Comparison of ENCODE assay signal across 1 cellular context in the genomic region with DNA sequence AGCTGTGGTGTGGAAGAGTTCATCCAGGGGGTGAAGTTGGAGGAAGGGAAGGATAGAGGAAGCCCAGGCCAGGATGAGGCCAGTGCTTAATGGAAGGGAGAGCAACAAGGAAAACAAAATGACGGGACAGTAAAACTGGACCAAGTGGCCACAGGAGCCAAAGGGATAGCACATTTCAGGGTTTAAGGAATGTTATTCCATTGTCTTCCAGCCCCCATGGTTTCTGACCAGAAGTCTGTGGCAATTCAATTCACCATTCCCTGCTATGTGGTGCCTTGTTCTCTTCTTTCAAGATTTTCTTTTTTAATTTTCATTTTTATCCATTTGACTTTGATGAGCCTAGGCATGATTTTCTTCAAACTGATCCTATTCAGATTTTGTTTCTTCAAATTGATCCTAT.
TF ChIP-seq lines count a peak whose summit lies in the region.

No MANE protein-coding gene starts in this region.

TF ChIP-seq in K562, 482 proteins besides CTCF, POLR2A, EP300 and RAD21 (continued from another document):
- TF ChIP-seq ZNF3 (CRISPR knock-in tag; IDR thresholded peaks at IDR 0.05) (no peak), HEY1 (CRISPR knock-in tag; IDR thresholded peaks at IDR 0.05; ENCODE audit: borderline replicate concordance) (no peak), PHF8 (IDR thresholded peaks at IDR 0.05; ENCODE audit: borderline replicate concordance, low read length) (no peak), GABPA (tag; conservative IDR thresholded peaks at IDR 0.05; ENCODE audit: low read depth) (peak; percentile 62), THRB (CRISPR knock-in tag; conservative IDR thresholded peaks at IDR 0.05) (no peak), HCFC1 (IDR thresholded peaks at IDR 0.05; ENCODE audit: low read depth, low read length) (no peak), CAMTA2 (CRISPR knock-in tag; conservative IDR thresholded peaks at IDR 0.05) (no peak), ETV1 (tag; conservative IDR thresholded peaks at IDR 0.05; ENCODE audit: low read depth) (peak; percentile 93), CBX5 (IDR thresholded peaks at IDR 0.05; ENCODE audit: borderline replicate concordance, low read depth) (0 out of 2 replicates have a peak, but pooled peaks have one; percentile 29), ZNF76 (CRISPR knock-in tag; IDR thresholded peaks at IDR 0.05; ENCODE audit: borderline replicate concordance) (no peak)
TF ChIP-seq in K562: peak in this region for 9.
